23 cellular contexts compared by ENCODE assay signal in the genomic region with DNA sequence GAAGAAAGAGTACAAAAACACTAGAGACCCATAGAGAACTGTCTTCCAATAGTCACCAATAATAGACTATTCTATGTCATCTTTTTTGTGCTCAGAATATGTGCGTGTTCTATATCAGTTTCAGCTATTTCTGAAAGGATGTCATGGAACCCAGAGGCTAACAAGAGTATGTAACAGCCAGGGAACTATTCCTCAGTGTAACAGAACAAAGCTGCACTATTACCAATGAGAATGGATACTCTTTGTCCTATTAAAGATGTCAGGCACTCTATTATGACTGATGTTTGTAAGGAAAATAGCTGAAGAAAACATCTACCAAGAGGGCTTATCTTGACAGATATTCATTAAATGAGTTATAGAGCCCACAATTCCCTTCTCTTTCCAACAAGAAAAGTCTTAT.
"Had no signal": no experiment of that assay in that cellular context is flagged by ENCODE, and none has a peak within 500 bp of the region (broad histone marks: within the 10 kb centered on the region; RNA-seq: fewer than 3 reads in every experiment).

No MANE protein-coding gene starts in this region.

- H3K27ac Mint-ChIP-seq: activated naive CD8-positive, alpha-beta T cell treated with anti-CD3 and anti-CD28 coated beads for 36 hours; stimulated activated effector memory CD8-positive, alpha-beta T cell treated with anti-CD3 and anti-CD28 coated beads, Interleukin-12 subunit alpha, Interleukin-12 subunit beta, amount 100 ng/mL, for 72 hours; stimulated activated naive CD8-positive, alpha-beta T cell treated with anti-CD3 and anti-CD28 coated beads, Interleukin-15, amount 100 ng/mL, for 72 hours had no signal

- H3K27me3 Mint-ChIP-seq: activated naive CD8-positive, alpha-beta T cell treated with anti-CD3 and anti-CD28 coated beads for 36 hours; activated T-cell treated with anti-CD3 and anti-CD28 coated beads, Interleukin-2, amount 50 U/mL, for 24 hours; memory B cell; stimulated activated naive CD8-positive, alpha-beta T cell treated with anti-CD3 and anti-CD28 coated beads, Interleukin-15, amount 100 ng/mL, for 72 hours had no signal

- DNase-seq: activated CD4-positive, alpha-beta T cell treated with anti-CD3 and anti-CD28 coated beads, Interleukin-2, amount 50 U/mL, for 4 hours; activated CD8-positive, alpha-beta memory T cell treated with anti-CD3 and anti-CD28 coated beads for 24 hours; activated CD8-positive, alpha-beta memory T cell treated with anti-CD3 and anti-CD28 coated beads, Interleukin-2, amount 50 U/mL, for 4 hours; activated naive CD4-positive, alpha-beta T cell treated with Interleukin-2 at 50 U/mL for 16 hours; activated naive CD8-positive, alpha-beta T cell treated with anti-CD3 and anti-CD28 coated beads for 36 hours; activated T-cell treated with anti-CD3 and anti-CD28 coated beads, Interleukin-2, amount 50 U/mL, for 24 hours; amniotic stem cell; cerebellar nuclear complex; cortex of kidney; foreskin fibroblast; glutamatergic neuron; mucosa of descending colon; occipital lobe; posterior cingulate gyrus; SK-N-SH; small intestine; stimulated activated CD4-positive, alpha-beta T cell treated with anti-CD3 and anti-CD28 coated beads, Interleukin-2, amount 100 ng/mL, for 24 hours; stimulated activated naive CD8-positive, alpha-beta T cell treated with anti-CD3 and anti-CD28 coated beads, Interleukin-15, amount 100 ng/mL, for 72 hours; testis; trophoblast cell had no signal

- H3K9me3 Mint-ChIP-seq: activated naive CD8-positive, alpha-beta T cell treated with anti-CD3 and anti-CD28 coated beads for 36 hours; activated T-cell treated with anti-CD3 and anti-CD28 coated beads, Interleukin-2, amount 50 U/mL, for 24 hours; activated T-helper 2 cell treated with anti-CD3 and anti-CD28 coated beads, Interferon-gamma antibody, Interleukin-2, Interleukin-4, amounts not matched to agents 10 μg/mL and 5 μg/mL and 100 μg/mL, durations not matched to agents 14 hours and 24 hours and 36 hours; memory B cell; stimulated activated effector memory CD8-positive, alpha-beta T cell treated with anti-CD3 and anti-CD28 coated beads, Interleukin-12 subunit alpha, Interleukin-12 subunit beta, amount 100 ng/mL, for 72 hours; stimulated activated naive CD8-positive, alpha-beta T cell treated with anti-CD3 and anti-CD28 coated beads, Interleukin-15, amount 100 ng/mL, for 72 hours had no signal

- H3K4me3 Mint-ChIP-seq: activated naive CD8-positive, alpha-beta T cell treated with anti-CD3 and anti-CD28 coated beads for 36 hours; activated T-cell treated with anti-CD3 and anti-CD28 coated beads, Interleukin-2, amount 50 U/mL, for 24 hours; memory B cell; stimulated activated effector memory CD8-positive, alpha-beta T cell treated with anti-CD3 and anti-CD28 coated beads, Interleukin-12 subunit alpha, Interleukin-12 subunit beta, amount 100 ng/mL, for 72 hours; stimulated activated naive CD8-positive, alpha-beta T cell treated with anti-CD3 and anti-CD28 coated beads, Interleukin-15, amount 100 ng/mL, for 72 hours had no signal
